Comparison of ENCODE assay signal across 13 cellular contexts in genomic region chr13:114140909-114141255, GRCh38. TPM values are rescaled to one million over a fixed set of nuclear protein-coding genes. Genes with fewer than 3 reads are reported as not detected.
DNase-seq lines count a peak whose midpoint lies in the region; ATAC-seq and TF ChIP-seq lines count a peak whose summit lies in the region.
"Had no signal": no experiment of that assay in that cellular context is flagged by ENCODE, and none has a peak within 500 bp of the region (broad histone marks: within the 10 kb centered on the region; RNA-seq: fewer than 3 reads in every experiment).

No MANE protein-coding gene starts in this region.

- TF ChIP-seq CTCF in Peyer's patch (IDR thresholded peaks at IDR 0.05) = no peak

- H3K4me1 Mint-ChIP-seq in stimulated activated effector memory CD8-positive, alpha-beta T cell treated with anti-CD3 and anti-CD28 coated beads, Interleukin-12 subunit alpha, Interleukin-12 subunit beta, amount 100 ng/mL, for 72 hours = peaks cover 15% of the 10 kb centered on the region

- H3K27ac Mint-ChIP-seq in stimulated activated effector memory CD8-positive, alpha-beta T cell treated with anti-CD3 and anti-CD28 coated beads, Interleukin-12 subunit alpha, Interleukin-12 subunit beta, amount 100 ng/mL, for 72 hours = no peak overlapping the region

- no peaks in the 10 kb centered on the region for H3K36me3 ChIP-seq in Peyer's patch

- H3K4me3 ChIP-seq in Peyer's patch = peak overlapping the region in 1 of 4 donors; percentile 13

- no peak for ATAC-seq in Right ventricle myocardium inferior
- ATAC-seq in stimulated activated effector memory CD8-positive, alpha-beta T cell treated with anti-CD3 and anti-CD28 coated beads, Interleukin-12 subunit alpha, Interleukin-12 subunit beta, amount 100 ng/mL, for 72 hours = peak; percentile 53
- no peak for ATAC-seq in GM18519 (IDR thresholded peaks at IDR 0.05; ENCODE audit: low FRiP score, unreplicated experiment)

- DNase-seq in Right ventricle myocardium inferior (ENCODE audit: missing footprints) (peak; percentile 66), cardiac septum (ENCODE audit: low spot score) (no peak), Peyer's patch (peak; percentile 41 to 76 (median 70)), NOMO-1 (lab: John Stamatoyannopoulos, UW; ENCODE audit: unreplicated experiment in 2 of 2) (no peak), germinal center (ENCODE audit: low spot score) (no peak)
- DNase-seq in activated naive CD4-positive, alpha-beta T cell treated with anti-CD3 and anti-CD28 coated beads, Interleukin-2, amount 50 U/mL, for 16 hours = peak; percentile 37
- no peak for DNase-seq in stimulated activated effector memory CD8-positive, alpha-beta T cell treated with anti-CD3 and anti-CD28 coated beads, Interleukin-12 subunit alpha, Interleukin-12 subunit beta, amount 100 ng/mL, for 72 hours (ENCODE audit: low spot score in 2 of 2)
- DNase-seq: GOT3, NCI-H1048 had no signal

- H3K36me3 Mint-ChIP-seq in stimulated activated effector memory CD8-positive, alpha-beta T cell treated with anti-CD3 and anti-CD28 coated beads, Interleukin-12 subunit alpha, Interleukin-12 subunit beta, amount 100 ng/mL, for 72 hours = no peaks in the 10 kb centered on the region

- H3K9me3 Mint-ChIP-seq in stimulated activated effector memory CD8-positive, alpha-beta T cell treated with anti-CD3 and anti-CD28 coated beads, Interleukin-12 subunit alpha, Interleukin-12 subunit beta, amount 100 ng/mL, for 72 hours = no peaks in the 10 kb centered on the region

- TF ChIP-seq POLR2A in Peyer's patch (IDR thresholded peaks at IDR 0.05) = no peak

- intact Hi-C loops in Right ventricle myocardium inferior (cut with DNase I) = no loop called here
- intact Hi-C loops in cardiac septum (cut with DNase I) = no loop called here

- no peaks in the 10 kb centered on the region for H3K27me3 ChIP-seq in Peyer's patch

- H3K4me3 Mint-ChIP-seq in stimulated activated effector memory CD8-positive, alpha-beta T cell treated with anti-CD3 and anti-CD28 coated beads, Interleukin-12 subunit alpha, Interleukin-12 subunit beta, amount 100 ng/mL, for 72 hours = no peak overlapping the region

- H3K4me1 ChIP-seq in Peyer's patch = peaks cover 0 to 43% (median 15%) of the 10 kb centered on the region in 4 donors

- no peaks in the 10 kb centered on the region for H3K9me3 ChIP-seq in Peyer's patch

- peak overlapping the region in 2 of 4 donors; percentile 58 to 81 for H3K27ac ChIP-seq in Peyer's patch
- H3K27ac ChIP-seq: C4-2B had no signal

RNA-seq across cellular contexts. Expression of gene RASA3, which starts 8.5 kb away (rescaled TPM):
- total RNA-seq in Right ventricle myocardium inferior (12.7 TPM), cardiac septum (9.7 TPM), Peyer's patch (10 to 100 TPM in 1 of 4 donors, 1 to 10 TPM in 3; 3.5 to 41.3 (median 6.9) TPM)

RNA-seq across cellular contexts. Expression of gene CFAP97D2, which starts 38.2 kb away (rescaled TPM):
- not detected for total RNA-seq in Right ventricle myocardium inferior
- total RNA-seq in cardiac septum = not detected
- not detected for total RNA-seq in Peyer's patch
- total RNA-seq: liver, pulmonary artery endothelial cell had no signal

Comparison
In these comparisons a context has a peak if more than half of its experiments do, and no peak if none do; other contexts are left out.
1. DNase-seq: peak in Right ventricle myocardium inferior (single experiment), Peyer's patch (3 of 3) and activated naive CD4-positive, alpha-beta T cell treated with anti-CD3 and anti-CD28 coated beads, Interleukin-2, amount 50 U/mL, for 16 hours (single experiment); none in cardiac septum (single experiment), stimulated activated effector memory CD8-positive, alpha-beta T cell treated with anti-CD3 and anti-CD28 coated beads, Interleukin-12 subunit alpha, Interleukin-12 subunit beta, amount 100 ng/mL, for 72 hours (0 of 2), NOMO-1 (0 of 2) and germinal center (single experiment).